ENCODE assay signal across 18 cellular contexts in genomic region chr2:122873951-122874350, GRCh38.
DNase-seq lines count a peak whose midpoint lies in the region; ATAC-seq, FAIRE-seq and TF ChIP-seq lines count a peak whose summit lies in the region.
"Had no signal": no experiment of that assay in that cellular context is flagged by ENCODE, and none has a peak within 500 bp of the region (broad histone marks: within the 10 kb centered on the region; RNA-seq: fewer than 3 reads in every experiment).

No MANE protein-coding gene starts in this region.

- no peaks in the 10 kb centered on the region for H3K27me3 ChIP-seq in PC-3 (ENCODE audit: low read length)
- no peaks in the 10 kb centered on the region for H3K27me3 ChIP-seq in bronchial epithelial cell (ENCODE audit: control insufficient read depth, insufficient read depth, low read length)

- 0 out of 2 replicates have a peak overlapping the region, but pooled peaks have one; percentile 37 for H3K4me2 ChIP-seq in PC-3 (ENCODE audit: low read length)

- POLR2A ChIA-PET in PC-3 (lab: Charles Lee; ENCODE audit: unreplicated experiment) = interaction anchor here (0.7 kb wide), 1 partner anchor 12 kb away, joined by 4 read pairs; no protein-coding TSS in a partner anchor

- no peaks in the 10 kb centered on the region for H4K20me1 ChIP-seq in PC-3 (ENCODE audit: low read length)

- peak overlapping the region; percentile 70 for H3K27ac ChIP-seq in PC-3 (ENCODE audit: low read length)

- H3K9ac ChIP-seq in PC-3 (ENCODE audit: low read length) = no peak overlapping the region

- intact Hi-C loops in PC-3 (cut with micrococcal nuclease) = loop anchor here (1.0 kb wide), 1 partner anchor 10 kb away; no protein-coding TSS in a partner anchor
- intact Hi-C loops in posterior cingulate gyrus (cut with DNase I) = no loop called here

- H3K4me3 ChIP-seq in PC-3 (ENCODE audit: low read length) (no peak overlapping the region), bronchial epithelial cell (ENCODE audit: low read depth, low read length) (no peak overlapping the region)
- H3K4me3 ChIP-seq: HAP-1 had no signal

- H3K4me1 ChIP-seq in PC-3 (ENCODE audit: insufficient read depth, low read length) = peaks cover 3% of the 10 kb centered on the region
- H3K4me1 ChIP-seq: HAP-1 had no signal

- no peaks in the 10 kb centered on the region for H3K9me2 ChIP-seq in PC-3 (replicated peaks; ENCODE audit: low read length)

- ATAC-seq in PC-3 = peak; percentile 98

- no peaks in the 10 kb centered on the region for H3K79me2 ChIP-seq in PC-3 (ENCODE audit: low read length)

- CTCF ChIA-PET in PC-3 (lab: Charles Lee) = no interaction called here

- no peaks in the 10 kb centered on the region for H3K9me3 ChIP-seq in PC-3 (ENCODE audit: low read length)
- H3K9me3 ChIP-seq: HAP-1 had no signal

- H3K36me3 ChIP-seq in PC-3 (ENCODE audit: low read depth, low read length) (no peaks in the 10 kb centered on the region), bronchial epithelial cell (ENCODE audit: control insufficient read depth, insufficient read depth, low read length) (no peaks in the 10 kb centered on the region)
- H3K36me3 ChIP-seq: HAP-1 had no signal

- BruUV-seq in PC-3 (replicated peaks; lab: Mats Ljungman, UMichigan) = no TSS peak

- H3F3A ChIP-seq in PC-3 (ENCODE audit: low read length, unreplicated experiment) = no peaks in the 10 kb centered on the region

- H2AFZ ChIP-seq in PC-3 (ENCODE audit: low read length) = no peak overlapping the region

- DNase-seq in ELR (ENCODE audit: low read depth) (peak; percentile 22), PC-3 (peak; percentile 89), bronchial epithelial cell (ENCODE audit: low read depth) (peak; percentile 6), HTR-8/SVneo (ENCODE audit: insufficient read length, low spot score) (no peak), posterior cingulate gyrus (no peak)
- no peak for DNase-seq in activated T-cell treated with anti-CD3 and anti-CD28 coated beads, Interleukin-2, amount 50 U/mL, for 48 hours
- DNase-seq: C1 segment of cervical spinal cord; Calu3; CD4-positive, alpha-beta memory T cell; COR-L47; DMS53; DMS79 treated with DMSO at 0.1 percent for 48 hours; GDM1; GOT3; HFFc6 had no signal

- FAIRE-seq in bronchial epithelial cell (lab: Jason Lieb, UNC) (no peak), HTR-8/SVneo (lab: Jason Lieb, UNC) (no peak)
- FAIRE-seq: GM12892, H54 had no signal

- TF ChIP-seq CTCF in PC-3 (conservative IDR thresholded peaks at IDR 0.05; ENCODE audit: low read depth, low read length) (no peak), bronchial epithelial cell (IDR thresholded peaks at IDR 0.05; ENCODE audit: insufficient read depth, low read length, severe bottlenecking) (no peak)

Comparison
In these comparisons a context has a peak if more than half of its experiments do, and no peak if none do; other contexts are left out.
1. DNase-seq: peak in ELR (single experiment), PC-3 (single experiment) and bronchial epithelial cell (single experiment); none in activated T-cell treated with anti-CD3 and anti-CD28 coated beads, Interleukin-2, amount 50 U/mL, for 48 hours (0 of 2), HTR-8/SVneo (single experiment) and posterior cingulate gyrus (0 of 10).